Comparison of ENCODE assay signal across 21 cellular contexts in genomic region chr20:32098786-32099185, GRCh38. TPM values are rescaled to one million over a fixed set of nuclear protein-coding genes. Genes with fewer than 3 reads are reported as not detected.
DNase-seq lines count a peak whose midpoint lies in the region; ATAC-seq, FAIRE-seq and TF ChIP-seq lines count a peak whose summit lies in the region.
"Had no signal": no experiment of that assay in that cellular context is flagged by ENCODE, and none has a peak within 500 bp of the region (broad histone marks: within the 10 kb centered on the region; RNA-seq: fewer than 3 reads in every experiment).

No MANE protein-coding gene starts in this region.

- TF ChIP-seq CTCF in RWPE2 (IDR thresholded peaks at IDR 0.05; ENCODE audit: poor library complexity, severe bottlenecking) (no peak), kidney (IDR thresholded peaks at IDR 0.05; ENCODE audit: borderline replicate concordance, extremely low read depth, insufficient read depth) (no peak)

- no peaks in the 10 kb centered on the region for H3K4me1 Mint-ChIP-seq in activated T-helper 2 cell treated with anti-CD3 and anti-CD28 coated beads, Interferon-gamma antibody, Interleukin-2, Interleukin-4, amounts not matched to agents 10 μg/mL and 5 μg/mL and 100 μg/mL, durations not matched to agents 14 hours and 24 hours and 36 hours (ENCODE audit: low read depth)
- H3K4me1 Mint-ChIP-seq in stimulated activated memory B cell treated with anti-CD40 and anti-IgM and Interleukin-4, amounts not matched to agents 10 μg/mL and 1 μg/mL and 100 μg/mL, for 72 hours = no peaks in the 10 kb centered on the region
- H3K4me1 Mint-ChIP-seq: CD4-positive, alpha-beta memory T cell had no signal

- DNase-seq in RWPE2 (ENCODE audit: low spot score) (peak; percentile 62), kidney (peak; percentile 36), sciatic nerve (ENCODE audit: low spot score) (peak; percentile 47), cerebellar cortex (ENCODE audit: low spot score) (no peak)
- DNase-seq in activated T-helper 2 cell treated with anti-CD3 and anti-CD28 coated beads, Interferon-gamma antibody, Interleukin-2, Interleukin-4, amounts not matched to agents 10 μg/mL and 5 μg/mL and 100 μg/mL, durations not matched to agents 14 hours and 24 hours and 36 hours (ENCODE audit: low spot score) = no peak
- DNase-seq: C1 segment of cervical spinal cord; Calu3; CD4-positive, alpha-beta memory T cell; COR-L47; DMS53; DMS79 treated with DMSO at 0.1 percent for 48 hours; GF-D8; GOT3 had no signal

- H3K9me3 ChIP-seq in RWPE2 (ENCODE audit: severe bottlenecking) (no peaks in the 10 kb centered on the region), kidney (ENCODE audit: control insufficient read depth in 1 of 2, low read length in 2 of 2) (no peaks in the 10 kb centered on the region)
- H3K9me3 ChIP-seq: HAP-1 had no signal

- ATAC-seq in RWPE2 (ENCODE audit: low read depth) (0 out of 3 replicates have a peak, but pooled peaks have one; percentile 28), sciatic nerve (no peak)
- no peak for ATAC-seq in stimulated activated memory B cell treated with anti-CD40 and anti-IgM and Interleukin-4, amounts not matched to agents 10 μg/mL and 1 μg/mL and 100 μg/mL, for 72 hours

- no peak overlapping the region for H3K9ac ChIP-seq in kidney (ENCODE audit: low read length in 2 of 2)

- H3K4me3 ChIP-seq in RWPE2 (ENCODE audit: severe bottlenecking) (no peak overlapping the region), kidney (ENCODE audit: low read length in 2 of 2) (no peak overlapping the region)
- H3K4me3 ChIP-seq: HAP-1 had no signal

- peaks cover 19% of the 10 kb centered on the region for H3K27me3 Mint-ChIP-seq in activated T-helper 2 cell treated with anti-CD3 and anti-CD28 coated beads, Interferon-gamma antibody, Interleukin-2, Interleukin-4, amounts not matched to agents 10 μg/mL and 5 μg/mL and 100 μg/mL, durations not matched to agents 14 hours and 24 hours and 36 hours (ENCODE audit: low read depth)
- H3K27me3 Mint-ChIP-seq in stimulated activated memory B cell treated with anti-CD40 and anti-IgM and Interleukin-4, amounts not matched to agents 10 μg/mL and 1 μg/mL and 100 μg/mL, for 72 hours = no peaks in the 10 kb centered on the region

- peaks cover 7% of the 10 kb centered on the region for H3K27me3 ChIP-seq in RWPE2 (ENCODE audit: insufficient read depth, poor library complexity, severe bottlenecking)

- H3K4me3 Mint-ChIP-seq in activated T-helper 2 cell treated with anti-CD3 and anti-CD28 coated beads, Interferon-gamma antibody, Interleukin-2, Interleukin-4, amounts not matched to agents 10 μg/mL and 5 μg/mL and 100 μg/mL, durations not matched to agents 14 hours and 24 hours and 36 hours (ENCODE audit: low read depth) = no peak overlapping the region
- H3K4me3 Mint-ChIP-seq in stimulated activated memory B cell treated with anti-CD40 and anti-IgM and Interleukin-4, amounts not matched to agents 10 μg/mL and 1 μg/mL and 100 μg/mL, for 72 hours = no peak overlapping the region
- H3K4me3 Mint-ChIP-seq: CD4-positive, alpha-beta memory T cell had no signal

- no peak overlapping the region for H3K27ac ChIP-seq in RWPE2 (ENCODE audit: poor library complexity, severe bottlenecking)
- no peak overlapping the region for H3K27ac ChIP-seq in kidney (ENCODE audit: low read depth in 2 of 2, low read length in 2 of 2)

- no peak for FAIRE-seq in kidney (lab: Jason Lieb, UNC)
- FAIRE-seq: GM12891, GM18507, H54 had no signal

- H3K27ac Mint-ChIP-seq in activated T-helper 2 cell treated with anti-CD3 and anti-CD28 coated beads, Interferon-gamma antibody, Interleukin-2, Interleukin-4, amounts not matched to agents 10 μg/mL and 5 μg/mL and 100 μg/mL, durations not matched to agents 14 hours and 24 hours and 36 hours = no peak overlapping the region
- H3K27ac Mint-ChIP-seq in stimulated activated memory B cell treated with anti-CD40 and anti-IgM and Interleukin-4, amounts not matched to agents 10 μg/mL and 1 μg/mL and 100 μg/mL, for 72 hours = no peak overlapping the region
- H3K27ac Mint-ChIP-seq: CD4-positive, alpha-beta memory T cell had no signal

- no peaks in the 10 kb centered on the region for H3K36me3 Mint-ChIP-seq in activated T-helper 2 cell treated with anti-CD3 and anti-CD28 coated beads, Interferon-gamma antibody, Interleukin-2, Interleukin-4, amounts not matched to agents 10 μg/mL and 5 μg/mL and 100 μg/mL, durations not matched to agents 14 hours and 24 hours and 36 hours (ENCODE audit: low read depth)
- peaks cover 25% of the 10 kb centered on the region for H3K36me3 Mint-ChIP-seq in stimulated activated memory B cell treated with anti-CD40 and anti-IgM and Interleukin-4, amounts not matched to agents 10 μg/mL and 1 μg/mL and 100 μg/mL, for 72 hours
- H3K36me3 Mint-ChIP-seq: CD4-positive, alpha-beta memory T cell had no signal

- intact Hi-C loops in kidney (cut with DNase I) (no loop called here), sciatic nerve (cut with DNase I) (no loop called here)
- intact Hi-C loops in activated T-helper 2 cell treated with anti-CD3 and anti-CD28 coated beads, Interferon-gamma antibody, Interleukin-2, Interleukin-4, amounts not matched to agents 10 μg/mL and 5 μg/mL and 100 μg/mL, durations not matched to agents 14 hours and 24 hours and 36 hours (cut with micrococcal nuclease) = loop anchor here (10.0 kb wide), 1 partner anchor 64 kb away; no protein-coding TSS in a partner anchor

- no peaks in the 10 kb centered on the region for H3K9me3 Mint-ChIP-seq in activated T-helper 2 cell treated with anti-CD3 and anti-CD28 coated beads, Interferon-gamma antibody, Interleukin-2, Interleukin-4, amounts not matched to agents 10 μg/mL and 5 μg/mL and 100 μg/mL, durations not matched to agents 14 hours and 24 hours and 36 hours
- H3K9me3 Mint-ChIP-seq in stimulated activated memory B cell treated with anti-CD40 and anti-IgM and Interleukin-4, amounts not matched to agents 10 μg/mL and 1 μg/mL and 100 μg/mL, for 72 hours = no peaks in the 10 kb centered on the region
- H3K9me3 Mint-ChIP-seq: CD4-positive, alpha-beta memory T cell had no signal

- H3K36me3 ChIP-seq in RWPE2 (ENCODE audit: low read depth) = no peaks in the 10 kb centered on the region
- H3K36me3 ChIP-seq in kidney (ENCODE audit: control insufficient read depth in 1 of 2, insufficient read depth in 2 of 2, low read length in 2 of 2) = no peaks in the 10 kb centered on the region
- H3K36me3 ChIP-seq: HAP-1 had no signal

- no peaks in the 10 kb centered on the region for H3K4me1 ChIP-seq in RWPE2 (ENCODE audit: insufficient read depth, poor library complexity, severe bottlenecking)
- H3K4me1 ChIP-seq in kidney (ENCODE audit: control insufficient read depth in 1 of 2, insufficient read depth in 1 of 2, low read depth in 1 of 2, low read length in 2 of 2) = no peaks in the 10 kb centered on the region
- H3K4me1 ChIP-seq: HAP-1 had no signal

RNA-seq across cellular contexts. Expression of gene TM9SF4, which starts 10.7 kb away (rescaled TPM):
- total RNA-seq in kidney (52.0 TPM), sciatic nerve (42.9 TPM)
- 26.3 TPM for polyA plus RNA-seq in kidney (ENCODE audit: insufficient read depth, low read depth, low replicate concordance)
- 47.7 and 49.2 TPM in 2 replicates for total RNA-seq in activated T-helper 2 cell treated with anti-CD3 and anti-CD28 coated beads, Interferon-gamma antibody, Interleukin-2, Interleukin-4, amounts not matched to agents 10 μg/mL and 5 μg/mL and 100 μg/mL, durations not matched to agents 14 hours and 24 hours and 36 hours

RNA-seq across cellular contexts. Expression of gene HCK, which starts 46.7 kb away (rescaled TPM):
- total RNA-seq in kidney (24.0 TPM), sciatic nerve (24.0 TPM)
- polyA plus RNA-seq in kidney (ENCODE audit: insufficient read depth, low read depth, low replicate concordance) = 3.9 TPM
- not detected in 2 replicates for total RNA-seq in activated T-helper 2 cell treated with anti-CD3 and anti-CD28 coated beads, Interferon-gamma antibody, Interleukin-2, Interleukin-4, amounts not matched to agents 10 μg/mL and 5 μg/mL and 100 μg/mL, durations not matched to agents 14 hours and 24 hours and 36 hours
- total RNA-seq: A172, A673, Calu3, Daoy had no signal

Comparison
In these comparisons a context has a peak if more than half of its experiments do, and no peak if none do; other contexts are left out.
1. DNase-seq: peak in RWPE2 (single experiment), kidney (single experiment) and sciatic nerve (single experiment); none in activated T-helper 2 cell treated with anti-CD3 and anti-CD28 coated beads, Interferon-gamma antibody, Interleukin-2, Interleukin-4, amounts not matched to agents 10 μg/mL and 5 μg/mL and 100 μg/mL, durations not matched to agents 14 hours and 24 hours and 36 hours (single experiment) and cerebellar cortex (single experiment).
2. RNA of gene HCK, which starts 46.7 kb away (total RNA-seq): 24.0 TPM in sciatic nerve (single experiment) and 24.0 TPM in kidney (single experiment); not detected in activated T-helper 2 cell treated with anti-CD3 and anti-CD28 coated beads, Interferon-gamma antibody, Interleukin-2, Interleukin-4, amounts not matched to agents 10 μg/mL and 5 μg/mL and 100 μg/mL, durations not matched to agents 14 hours and 24 hours and 36 hours; every median in the first group is over 10 times any median in the second.